ENCODE assay signal across 7 cellular contexts in genomic region chr6:142838821-142839685, GRCh38.
A peak's percentile ranks its signal among the peaks of the same experiment; 100 is the strongest.
DNase-seq lines count a peak whose midpoint lies in the region; ATAC-seq, FAIRE-seq and TF ChIP-seq lines count a peak whose summit lies in the region.

No MANE protein-coding gene starts in this region.

- H2AFZ ChIP-seq in OCI-LY7 (ENCODE audit: low read length) = no peak overlapping the region

- DNase-seq in GM12891 (ENCODE audit: insufficient read length, low spot score) (no peak), OCI-LY7 (ENCODE audit: low spot score) (no peak), bronchial epithelial cell (ENCODE audit: low read depth) (peak; percentile 99), nephron progenitor cell (no peak), NCI-H2081 treated with DMSO at 0.1 percent for 48 hours (lab: John Stamatoyannopoulos, UW) (no peak), NCI-H510A (lab: John Stamatoyannopoulos, UW) (no peak)

- peaks cover 43% of the 10 kb centered on the region for H3K4me1 ChIP-seq in OCI-LY7 (ENCODE audit: insufficient read depth, low read length, poor library complexity, severe bottlenecking)

- H3K27ac Mint-ChIP-seq in nephron progenitor cell = peak overlapping the region; percentile 87

- no peaks in the 10 kb centered on the region for H3K9me3 Mint-ChIP-seq in nephron progenitor cell

- no peak overlapping the region for H3K4me3 ChIP-seq in OCI-LY7 (ENCODE audit: low read depth, low read length, poor library complexity, severe bottlenecking)
- H3K4me3 ChIP-seq in bronchial epithelial cell (ENCODE audit: low read depth, low read length) = no peak overlapping the region

- no peaks in the 10 kb centered on the region for H3K9me3 ChIP-seq in OCI-LY7 (ENCODE audit: low read length)

- ATAC-seq in HG02798 (IDR thresholded peaks at IDR 0.05; ENCODE audit: poor library complexity, unreplicated experiment) = no peak

- peaks cover 9% of the 10 kb centered on the region for H3K36me3 Mint-ChIP-seq in nephron progenitor cell (ENCODE audit: low read depth)

- no peak for TF ChIP-seq CTCF in OCI-LY7 (conservative IDR thresholded peaks at IDR 0.05; ENCODE audit: low read length)
- no peak for TF ChIP-seq CTCF in bronchial epithelial cell (IDR thresholded peaks at IDR 0.05; ENCODE audit: insufficient read depth, low read length, severe bottlenecking)
- no peak for TF ChIP-seq CTCF in nephron progenitor cell (IDR thresholded peaks at IDR 0.05)

- POLR2A ChIA-PET in OCI-LY7 (lab: Charles Lee) = interaction anchor here (0.5 to 4.7 kb wide), 6 partner anchors 10 to 116 kb away, joined by 3 to 32 read pairs (median 4); no protein-coding TSS in a partner anchor

- H3K4me3 Mint-ChIP-seq in nephron progenitor cell = no peak overlapping the region

- peaks cover 21% of the 10 kb centered on the region for H3K4me1 Mint-ChIP-seq in nephron progenitor cell

- CTCF ChIA-PET in OCI-LY7 (lab: Charles Lee; ENCODE audit: unreplicated experiment) = interaction anchor here (0.9 kb wide), 1 partner anchor 9 kb away, joined by 3 read pairs; no protein-coding TSS in a partner anchor

- no peaks in the 10 kb centered on the region for H3K27me3 ChIP-seq in bronchial epithelial cell (ENCODE audit: control insufficient read depth, insufficient read depth, low read length)

- H3K36me3 ChIP-seq in OCI-LY7 (ENCODE audit: insufficient read depth, low read length) (peaks cover 21% of the 10 kb centered on the region), bronchial epithelial cell (ENCODE audit: control insufficient read depth, insufficient read depth, low read length) (no peaks in the 10 kb centered on the region)

- peak overlapping the region; percentile 32; the same call in 1 of the 2 replicates for H3K4me2 ChIP-seq in OCI-LY7 (ENCODE audit: low read length)

- no peaks in the 10 kb centered on the region for H4K20me1 ChIP-seq in OCI-LY7 (ENCODE audit: insufficient read depth, low read length)

- H3K27me3 Mint-ChIP-seq in nephron progenitor cell (ENCODE audit: low read depth, poor library complexity) = no peaks in the 10 kb centered on the region

- H3K9me2 ChIP-seq in OCI-LY7 (ENCODE audit: insufficient read depth, low read length) = no peaks in the 10 kb centered on the region

- peaks cover 50% of the 10 kb centered on the region; the same call in 1 of the 2 replicates for H3K79me2 ChIP-seq in OCI-LY7 (ENCODE audit: insufficient read depth, low read depth, low read length)

- BruUV-seq in OCI-LY7 (replicated peaks; lab: Mats Ljungman, UMichigan) = no TSS peak

- H3K27ac ChIP-seq in OCI-LY7 (ENCODE audit: low read depth, low read length, poor library complexity, severe bottlenecking) = no peak overlapping the region

- FAIRE-seq in GM12891 (lab: Jason Lieb, UNC) (peak; percentile 72), bronchial epithelial cell (lab: Jason Lieb, UNC) (no peak)

- intact Hi-C loops in OCI-LY7 (cut with micrococcal nuclease; ENCODE audit: unreplicated experiment) = no loop called here

- TF ChIP-seq POLR2A in GM12891 (IDR thresholded peaks at IDR 0.05; ENCODE audit: low read depth, low read length) = no peak

TF ChIP-seq in GM12891, 5 proteins besides CTCF, POLR2A, EP300 and RAD21:
- TF ChIP-seq SPI1 (IDR thresholded peaks at IDR 0.05; ENCODE audit: low read depth, low read length) (peak; percentile 62), POU2F2 (IDR thresholded peaks at IDR 0.05; ENCODE audit: low read depth, low read length) (no peak), PAX5 (IDR thresholded peaks at IDR 0.05; ENCODE audit: insufficient read depth, low read length, severe bottlenecking) (peak; percentile 84)
